Comparison of ENCODE assay signal across 1 cellular context in the genomic region with DNA sequence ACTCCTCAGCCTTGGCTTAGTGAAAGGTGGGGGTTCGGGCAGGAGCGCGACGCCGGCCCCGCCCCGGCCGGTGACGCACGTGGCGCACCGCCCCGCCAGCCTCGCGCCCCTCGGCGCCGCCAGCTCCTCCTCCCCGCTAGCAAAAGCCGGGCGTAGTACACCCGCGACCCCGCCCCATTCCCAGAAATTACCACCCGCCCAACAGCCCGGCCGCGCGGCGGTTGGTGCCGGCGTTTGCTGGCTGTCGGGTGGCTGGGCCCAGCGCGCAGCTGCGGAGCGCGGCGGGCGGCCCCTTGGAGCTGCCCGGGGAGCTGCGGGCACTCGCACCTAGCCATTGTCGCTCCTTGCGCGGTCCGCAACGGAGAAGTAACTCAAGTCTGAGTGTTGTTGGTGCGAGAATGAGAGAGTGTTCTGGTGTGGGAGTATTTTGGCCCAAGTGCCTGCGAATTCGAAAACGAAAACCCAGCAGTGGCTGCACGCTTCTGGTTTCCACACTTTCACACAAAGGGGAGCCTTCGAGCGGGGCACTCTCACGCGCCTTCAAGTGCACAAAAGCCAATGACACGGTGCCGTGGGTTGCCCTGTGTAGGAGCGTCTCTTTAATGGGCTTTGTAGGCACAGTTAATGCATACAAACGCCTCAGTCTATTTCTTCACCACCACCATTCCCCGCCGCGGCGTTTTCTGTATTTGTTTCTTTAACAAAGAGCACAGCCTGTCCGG.
TF ChIP-seq lines count a peak whose summit lies in the region.

No MANE protein-coding gene starts in this region.

TF ChIP-seq in HepG2, 621 proteins besides CTCF, POLR2A, EP300 and RAD21 (continued from another document and continues in another):
- TF ChIP-seq, protein P1, sequence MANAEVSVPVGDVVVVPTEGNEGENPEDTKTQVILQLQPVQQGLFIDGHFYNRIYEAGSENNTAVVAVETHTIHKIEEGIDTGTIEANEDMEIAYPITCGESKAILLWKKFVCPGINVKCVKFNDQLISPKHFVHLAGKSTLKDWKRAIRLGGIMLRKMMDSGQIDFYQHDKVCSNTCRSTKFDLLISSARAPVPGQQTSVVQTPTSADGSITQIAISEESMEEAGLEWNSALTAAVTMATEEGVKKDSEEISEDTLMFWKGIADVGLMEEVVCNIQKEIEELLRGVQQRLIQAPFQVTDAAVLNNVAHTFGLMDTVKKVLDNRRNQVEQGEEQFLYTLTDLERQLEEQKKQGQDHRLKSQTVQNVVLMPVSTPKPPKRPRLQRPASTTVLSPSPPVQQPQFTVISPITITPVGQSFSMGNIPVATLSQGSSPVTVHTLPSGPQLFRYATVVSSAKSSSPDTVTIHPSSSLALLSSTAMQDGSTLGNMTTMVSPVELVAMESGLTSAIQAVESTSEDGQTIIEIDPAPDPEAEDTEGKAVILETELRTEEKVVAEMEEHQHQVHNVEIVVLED (CRISPR knock-in tag; IDR thresholded peaks at IDR 0.05; ENCODE audit: borderline replicate concordance): peak; percentile 47; the same call in 1 of the 2 replicates
- TF ChIP-seq ELF3 (CRISPR knock-in tag; IDR thresholded peaks at IDR 0.05) (peak; percentile 55; the same call in 1 of the 2 replicates), ZNF558 (CRISPR knock-in tag; IDR thresholded peaks at IDR 0.05; ENCODE audit: borderline replicate concordance) (peak; percentile 57; the same call in 1 of the 2 replicates), ZNF780A (CRISPR knock-in tag; IDR thresholded peaks at IDR 0.05) (0 out of 2 replicates have a peak, but pooled peaks have one; percentile 52), IRF2 (CRISPR knock-in tag; IDR thresholded peaks at IDR 0.05) (no peak), SMARCE1 (IDR thresholded peaks at IDR 0.05; ENCODE audit: borderline replicate concordance) (no peak), MEIS1 (CRISPR knock-in tag; IDR thresholded peaks at IDR 0.05; ENCODE audit: borderline replicate concordance) (0 out of 2 replicates have a peak, but pooled peaks have one; percentile 16), ZNF124 (CRISPR knock-in tag; IDR thresholded peaks at IDR 0.05) (0 out of 2 replicates have a peak, but pooled peaks have one; percentile 25), MXI1 (IDR thresholded peaks at IDR 0.05; ENCODE audit: borderline replicate concordance, low read depth, low read length) (peak; percentile 85; the same call in 1 of the 3 replicates), ZNF441 (CRISPR knock-in tag; IDR thresholded peaks at IDR 0.05; ENCODE audit: borderline replicate concordance) (0 out of 2 replicates have a peak, but pooled peaks have one; percentile 42), CCDC6 (CRISPR knock-in tag; IDR thresholded peaks at IDR 0.05) (peak; percentile 87; the same call in 1 of the 2 replicates), KLF12 (CRISPR knock-in tag; IDR thresholded peaks at IDR 0.05; ENCODE audit: borderline replicate concordance) (peak; percentile 69; the same call in 1 of the 2 replicates), KMT2A (CRISPR knock-in tag; IDR thresholded peaks at IDR 0.05) (no peak; the same call in 1 of the 2 replicates), SP5 (CRISPR knock-in tag; IDR thresholded peaks at IDR 0.05; ENCODE audit: borderline replicate concordance, low read depth) (peak; percentile 83), ZFY (CRISPR knock-in tag; IDR thresholded peaks at IDR 0.05) (peak; percentile 80), SOX13 (IDR thresholded peaks at IDR 0.05) (no peak), SOX13 (CRISPR knock-in tag; conservative IDR thresholded peaks at IDR 0.05 in 1 of 2, IDR thresholded peaks at IDR 0.05 in 1 of 2) (peak in 1 of 2 experiments; percentile 34; a peak in 1 of 4 replicates), ZNF335 (CRISPR knock-in tag; IDR thresholded peaks at IDR 0.05) (0 out of 2 replicates have a peak, but pooled peaks have one; percentile 24), NR3C1 (CRISPR knock-in tag; IDR thresholded peaks at IDR 0.05) (no peak), ZNF547 (CRISPR knock-in tag; IDR thresholded peaks at IDR 0.05) (0 out of 2 replicates have a peak, but pooled peaks have one; percentile 56), SALL1 (CRISPR knock-in tag; IDR thresholded peaks at IDR 0.05) (peak; percentile 68; the same call in 1 of the 2 replicates), TP53 (CRISPR knock-in tag; conservative IDR thresholded peaks at IDR 0.05) (0 out of 2 replicates have a peak, but pooled peaks have one; percentile 17), ZNF460 (CRISPR knock-in tag; IDR thresholded peaks at IDR 0.05; ENCODE audit: borderline replicate concordance) (no peak), KLF6 (CRISPR knock-in tag; IDR thresholded peaks at IDR 0.05) (0 out of 2 replicates have a peak, but pooled peaks have one; percentile 43), POLR2G (IDR thresholded peaks at IDR 0.05; ENCODE audit: low read depth, low read length) (peak; percentile 94), GTF3A (CRISPR knock-in tag; conservative IDR thresholded peaks at IDR 0.05) (peak; percentile 28; the same call in 1 of the 2 replicates), POLR2AphosphoS5 (IDR thresholded peaks at IDR 0.05; ENCODE audit: low read depth, low read length) (peak; percentile 65)
- TF ChIP-seq, protein P2, sequence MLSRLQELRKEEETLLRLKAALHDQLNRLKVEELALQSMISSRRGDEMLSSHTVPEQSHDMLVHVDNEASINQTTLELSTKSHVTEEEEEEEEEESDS (CRISPR knock-in tag; IDR thresholded peaks at IDR 0.05; ENCODE audit: borderline replicate concordance): no peak
- TF ChIP-seq, protein P3, sequence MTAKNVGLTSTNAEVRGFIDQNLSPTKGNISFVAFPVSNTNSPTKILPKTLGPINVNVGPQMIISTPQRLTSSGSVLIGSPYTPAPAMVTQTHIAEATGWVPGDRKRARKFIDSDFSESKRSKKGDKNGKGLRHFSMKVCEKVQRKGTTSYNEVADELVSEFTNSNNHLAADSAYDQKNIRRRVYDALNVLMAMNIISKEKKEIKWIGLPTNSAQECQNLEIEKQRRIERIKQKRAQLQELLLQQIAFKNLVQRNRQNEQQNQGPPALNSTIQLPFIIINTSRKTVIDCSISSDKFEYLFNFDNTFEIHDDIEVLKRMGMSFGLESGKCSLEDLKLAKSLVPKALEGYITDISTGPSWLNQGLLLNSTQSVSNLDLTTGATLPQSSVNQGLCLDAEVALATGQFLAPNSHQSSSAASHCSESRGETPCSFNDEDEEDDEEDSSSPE (CRISPR knock-in tag; IDR thresholded peaks at IDR 0.05): peak; percentile 72
- TF ChIP-seq, protein P4, sequence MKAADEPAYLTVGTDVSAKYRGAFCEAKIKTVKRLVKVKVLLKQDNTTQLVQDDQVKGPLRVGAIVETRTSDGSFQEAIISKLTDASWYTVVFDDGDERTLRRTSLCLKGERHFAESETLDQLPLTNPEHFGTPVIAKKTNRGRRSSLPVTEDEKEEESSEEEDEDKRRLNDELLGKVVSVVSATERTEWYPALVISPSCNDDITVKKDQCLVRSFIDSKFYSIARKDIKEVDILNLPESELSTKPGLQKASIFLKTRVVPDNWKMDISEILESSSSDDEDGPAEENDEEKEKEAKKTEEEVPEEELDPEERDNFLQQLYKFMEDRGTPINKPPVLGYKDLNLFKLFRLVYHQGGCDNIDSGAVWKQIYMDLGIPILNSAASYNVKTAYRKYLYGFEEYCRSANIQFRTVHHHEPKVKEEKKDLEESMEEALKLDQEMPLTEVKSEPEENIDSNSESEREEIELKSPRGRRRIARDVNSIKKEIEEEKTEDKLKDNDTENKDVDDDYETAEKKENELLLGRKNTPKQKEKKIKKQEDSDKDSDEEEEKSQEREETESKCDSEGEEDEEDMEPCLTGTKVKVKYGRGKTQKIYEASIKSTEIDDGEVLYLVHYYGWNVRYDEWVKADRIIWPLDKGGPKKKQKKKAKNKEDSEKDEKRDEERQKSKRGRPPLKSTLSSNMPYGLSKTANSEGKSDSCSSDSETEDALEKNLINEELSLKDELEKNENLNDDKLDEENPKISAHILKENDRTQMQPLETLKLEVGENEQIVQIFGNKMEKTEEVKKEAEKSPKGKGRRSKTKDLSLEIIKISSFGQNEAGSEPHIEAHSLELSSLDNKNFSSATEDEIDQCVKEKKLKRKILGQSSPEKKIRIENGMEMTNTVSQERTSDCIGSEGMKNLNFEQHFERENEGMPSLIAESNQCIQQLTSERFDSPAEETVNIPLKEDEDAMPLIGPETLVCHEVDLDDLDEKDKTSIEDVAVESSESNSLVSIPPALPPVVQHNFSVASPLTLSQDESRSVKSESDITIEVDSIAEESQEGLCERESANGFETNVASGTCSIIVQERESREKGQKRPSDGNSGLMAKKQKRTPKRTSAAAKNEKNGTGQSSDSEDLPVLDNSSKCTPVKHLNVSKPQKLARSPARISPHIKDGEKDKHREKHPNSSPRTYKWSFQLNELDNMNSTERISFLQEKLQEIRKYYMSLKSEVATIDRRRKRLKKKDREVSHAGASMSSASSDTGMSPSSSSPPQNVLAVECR (CRISPR knock-in tag; IDR thresholded peaks at IDR 0.05; ENCODE audit: borderline replicate concordance): peak; percentile 83
- TF ChIP-seq, protein P5, sequence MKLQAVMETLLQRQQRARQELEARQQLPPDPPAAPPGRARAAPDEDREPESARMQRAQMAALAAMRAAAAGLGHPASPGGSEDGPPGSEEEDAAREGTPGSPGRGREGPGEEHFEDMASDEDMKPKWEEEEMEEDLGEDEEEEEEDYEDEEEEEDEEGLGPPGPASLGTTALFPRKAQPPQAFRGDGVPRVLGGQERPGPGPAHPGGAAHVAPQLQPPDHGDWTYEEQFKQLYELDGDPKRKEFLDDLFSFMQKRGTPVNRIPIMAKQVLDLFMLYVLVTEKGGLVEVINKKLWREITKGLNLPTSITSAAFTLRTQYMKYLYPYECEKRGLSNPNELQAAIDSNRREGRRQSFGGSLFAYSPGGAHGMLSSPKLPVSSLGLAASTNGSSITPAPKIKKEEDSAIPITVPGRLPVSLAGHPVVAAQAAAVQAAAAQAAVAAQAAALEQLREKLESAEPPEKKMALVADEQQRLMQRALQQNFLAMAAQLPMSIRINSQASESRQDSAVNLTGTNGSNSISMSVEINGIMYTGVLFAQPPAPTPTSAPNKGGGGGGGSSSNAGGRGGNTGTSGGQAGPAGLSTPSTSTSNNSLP (IDR thresholded peaks at IDR 0.05; ENCODE audit: low read depth, low read length): no peak
- TF ChIP-seq, protein P6, sequence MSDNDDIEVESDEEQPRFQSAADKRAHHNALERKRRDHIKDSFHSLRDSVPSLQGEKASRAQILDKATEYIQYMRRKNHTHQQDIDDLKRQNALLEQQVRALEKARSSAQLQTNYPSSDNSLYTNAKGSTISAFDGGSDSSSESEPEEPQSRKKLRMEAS (IDR thresholded peaks at IDR 0.05): peak; percentile 91
- TF ChIP-seq, protein P7, sequence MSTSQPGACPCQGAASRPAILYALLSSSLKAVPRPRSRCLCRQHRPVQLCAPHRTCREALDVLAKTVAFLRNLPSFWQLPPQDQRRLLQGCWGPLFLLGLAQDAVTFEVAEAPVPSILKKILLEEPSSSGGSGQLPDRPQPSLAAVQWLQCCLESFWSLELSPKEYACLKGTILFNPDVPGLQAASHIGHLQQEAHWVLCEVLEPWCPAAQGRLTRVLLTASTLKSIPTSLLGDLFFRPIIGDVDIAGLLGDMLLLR (CRISPR knock-in tag; IDR thresholded peaks at IDR 0.05): no peak
- TF ChIP-seq, protein P8, sequence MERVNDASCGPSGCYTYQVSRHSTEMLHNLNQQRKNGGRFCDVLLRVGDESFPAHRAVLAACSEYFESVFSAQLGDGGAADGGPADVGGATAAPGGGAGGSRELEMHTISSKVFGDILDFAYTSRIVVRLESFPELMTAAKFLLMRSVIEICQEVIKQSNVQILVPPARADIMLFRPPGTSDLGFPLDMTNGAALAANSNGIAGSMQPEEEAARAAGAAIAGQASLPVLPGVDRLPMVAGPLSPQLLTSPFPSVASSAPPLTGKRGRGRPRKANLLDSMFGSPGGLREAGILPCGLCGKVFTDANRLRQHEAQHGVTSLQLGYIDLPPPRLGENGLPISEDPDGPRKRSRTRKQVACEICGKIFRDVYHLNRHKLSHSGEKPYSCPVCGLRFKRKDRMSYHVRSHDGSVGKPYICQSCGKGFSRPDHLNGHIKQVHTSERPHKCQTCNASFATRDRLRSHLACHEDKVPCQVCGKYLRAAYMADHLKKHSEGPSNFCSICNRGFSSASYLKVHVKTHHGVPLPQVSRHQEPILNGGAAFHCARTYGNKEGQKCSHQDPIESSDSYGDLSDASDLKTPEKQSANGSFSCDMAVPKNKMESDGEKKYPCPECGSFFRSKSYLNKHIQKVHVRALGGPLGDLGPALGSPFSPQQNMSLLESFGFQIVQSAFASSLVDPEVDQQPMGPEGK (CRISPR knock-in tag; IDR thresholded peaks at IDR 0.05): peak; percentile 69
- TF ChIP-seq, protein P9, sequence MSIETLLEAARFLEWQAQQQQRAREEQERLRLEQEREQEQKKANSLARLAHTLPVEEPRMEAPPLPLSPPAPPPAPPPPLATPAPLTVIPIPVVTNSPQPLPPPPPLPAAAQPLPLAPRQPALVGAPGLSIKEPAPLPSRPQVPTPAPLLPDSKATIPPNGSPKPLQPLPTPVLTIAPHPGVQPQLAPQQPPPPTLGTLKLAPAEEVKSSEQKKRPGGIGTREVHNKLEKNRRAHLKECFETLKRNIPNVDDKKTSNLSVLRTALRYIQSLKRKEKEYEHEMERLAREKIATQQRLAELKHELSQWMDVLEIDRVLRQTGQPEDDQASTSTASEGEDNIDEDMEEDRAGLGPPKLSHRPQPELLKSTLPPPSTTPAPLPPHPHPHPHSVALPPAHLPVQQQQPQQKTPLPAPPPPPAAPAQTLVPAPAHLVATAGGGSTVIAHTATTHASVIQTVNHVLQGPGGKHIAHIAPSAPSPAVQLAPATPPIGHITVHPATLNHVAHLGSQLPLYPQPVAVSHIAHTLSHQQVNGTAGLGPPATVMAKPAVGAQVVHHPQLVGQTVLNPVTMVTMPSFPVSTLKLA (IDR thresholded peaks at IDR 0.05): no peak
- TF ChIP-seq, protein P10, sequence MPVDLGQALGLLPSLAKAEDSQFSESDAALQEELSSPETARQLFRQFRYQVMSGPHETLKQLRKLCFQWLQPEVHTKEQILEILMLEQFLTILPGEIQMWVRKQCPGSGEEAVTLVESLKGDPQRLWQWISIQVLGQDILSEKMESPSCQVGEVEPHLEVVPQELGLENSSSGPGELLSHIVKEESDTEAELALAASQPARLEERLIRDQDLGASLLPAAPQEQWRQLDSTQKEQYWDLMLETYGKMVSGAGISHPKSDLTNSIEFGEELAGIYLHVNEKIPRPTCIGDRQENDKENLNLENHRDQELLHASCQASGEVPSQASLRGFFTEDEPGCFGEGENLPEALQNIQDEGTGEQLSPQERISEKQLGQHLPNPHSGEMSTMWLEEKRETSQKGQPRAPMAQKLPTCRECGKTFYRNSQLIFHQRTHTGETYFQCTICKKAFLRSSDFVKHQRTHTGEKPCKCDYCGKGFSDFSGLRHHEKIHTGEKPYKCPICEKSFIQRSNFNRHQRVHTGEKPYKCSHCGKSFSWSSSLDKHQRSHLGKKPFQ (CRISPR knock-in tag; IDR thresholded peaks at IDR 0.05; ENCODE audit: insufficient replicate concordance): peak; percentile 78
- TF ChIP-seq, protein P11, sequence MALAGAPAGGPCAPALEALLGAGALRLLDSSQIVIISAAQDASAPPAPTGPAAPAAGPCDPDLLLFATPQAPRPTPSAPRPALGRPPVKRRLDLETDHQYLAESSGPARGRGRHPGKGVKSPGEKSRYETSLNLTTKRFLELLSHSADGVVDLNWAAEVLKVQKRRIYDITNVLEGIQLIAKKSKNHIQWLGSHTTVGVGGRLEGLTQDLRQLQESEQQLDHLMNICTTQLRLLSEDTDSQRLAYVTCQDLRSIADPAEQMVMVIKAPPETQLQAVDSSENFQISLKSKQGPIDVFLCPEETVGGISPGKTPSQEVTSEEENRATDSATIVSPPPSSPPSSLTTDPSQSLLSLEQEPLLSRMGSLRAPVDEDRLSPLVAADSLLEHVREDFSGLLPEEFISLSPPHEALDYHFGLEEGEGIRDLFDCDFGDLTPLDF (CRISPR knock-in tag; IDR thresholded peaks at IDR 0.05): peak; percentile 69; the same call in 1 of the 2 replicates
